1 cellular context compared by ENCODE assay signal in the genomic region with DNA sequence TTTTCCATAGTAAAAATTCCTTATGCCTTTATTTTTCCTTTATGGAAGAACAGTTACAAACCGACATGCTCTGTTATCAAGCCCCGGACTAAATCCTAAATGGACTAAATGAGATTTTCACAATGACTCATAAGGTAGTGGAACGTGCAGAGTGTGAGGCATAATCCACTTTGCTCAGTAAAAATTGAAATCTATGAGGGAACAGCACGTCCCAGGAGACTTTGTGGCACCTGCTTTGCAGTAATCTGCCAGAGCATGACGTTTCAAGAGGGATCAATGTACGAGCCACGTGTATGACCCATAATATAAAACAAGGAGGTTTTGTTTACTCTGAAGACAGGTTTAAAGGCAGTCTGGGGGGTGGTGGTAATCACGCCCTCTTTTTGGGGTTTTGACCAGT.
TF ChIP-seq lines count a peak whose summit lies in the region.

No MANE protein-coding gene starts in this region.

TF ChIP-seq in SK-N-SH, 30 proteins besides CTCF, POLR2A, EP300 and RAD21 (continued from another document):
- TF ChIP-seq PBX3 (IDR thresholded peaks at IDR 0.05) (no peak), TEAD4 (IDR thresholded peaks at IDR 0.05; ENCODE audit: borderline replicate concordance, insufficient read depth) (no peak), JUND (IDR thresholded peaks at IDR 0.05) (peak; percentile 35; the same call in 1 of the 2 replicates), TAF1 (IDR thresholded peaks at IDR 0.05; ENCODE audit: borderline replicate concordance, low read depth, low read length) (no peak), FOSL2 (IDR thresholded peaks at IDR 0.05; ENCODE audit: borderline replicate concordance, low read depth) (peak; percentile 45; the same call in 1 of the 2 replicates), CHD2 (IDR thresholded peaks at IDR 0.05; ENCODE audit: low read length, partially characterized antibody) (no peak), ELF1 (IDR thresholded peaks at IDR 0.05) (no peak), TCF12 (IDR thresholded peaks at IDR 0.05) (0 out of 2 replicates have a peak, but pooled peaks have one; percentile 9), FOXM1 (IDR thresholded peaks at IDR 0.05; ENCODE audit: low read depth) (no peak), RFX5 (IDR thresholded peaks at IDR 0.05; ENCODE audit: low read length) (no peak), FOXJ3 (CRISPR knock-in tag; IDR thresholded peaks at IDR 0.05) (peak; percentile 53; the same call in 1 of the 2 replicates), MEF2A (IDR thresholded peaks at IDR 0.05; ENCODE audit: borderline replicate concordance, low read depth) (no peak), IRF3 (IDR thresholded peaks at IDR 0.05; ENCODE audit: low read depth, low read length) (no peak), MXI1 (IDR thresholded peaks at IDR 0.05; ENCODE audit: low read depth, low read length) (peak; percentile 56; the same call in 1 of the 2 replicates), GABPA (IDR thresholded peaks at IDR 0.05; ENCODE audit: low read depth) (no peak), RXRA (IDR thresholded peaks at IDR 0.05; ENCODE audit: borderline replicate concordance, low read depth) (no peak)
- TF ChIP-seq, protein P1, sequence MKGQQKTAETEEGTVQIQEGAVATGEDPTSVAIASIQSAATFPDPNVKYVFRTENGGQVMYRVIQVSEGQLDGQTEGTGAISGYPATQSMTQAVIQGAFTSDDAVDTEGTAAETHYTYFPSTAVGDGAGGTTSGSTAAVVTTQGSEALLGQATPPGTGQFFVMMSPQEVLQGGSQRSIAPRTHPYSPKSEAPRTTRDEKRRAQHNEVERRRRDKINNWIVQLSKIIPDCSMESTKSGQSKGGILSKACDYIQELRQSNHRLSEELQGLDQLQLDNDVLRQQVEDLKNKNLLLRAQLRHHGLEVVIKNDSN (IDR thresholded peaks at IDR 0.05; ENCODE audit: borderline replicate concordance, low read depth), result no peak
